21 cellular contexts compared by ENCODE assay signal in genomic region chr3:105905328-105905727, GRCh38. TPM values are rescaled to one million over a fixed set of nuclear protein-coding genes. Genes with fewer than 3 reads are reported as not detected.
A peak's percentile ranks its signal among the peaks of the same experiment; 100 is the strongest.
DNase-seq lines count a peak whose midpoint lies in the region; FAIRE-seq and TF ChIP-seq lines count a peak whose summit lies in the region.
"Had no signal": no experiment of that assay in that cellular context is flagged by ENCODE, and none has a peak within 500 bp of the region (broad histone marks: within the 10 kb centered on the region; RNA-seq: fewer than 3 reads in every experiment).

No MANE protein-coding gene starts in this region.

- H3K4me1 Mint-ChIP-seq in astrocyte (ENCODE audit: low read depth, unreplicated experiment) = peaks cover 14% of the 10 kb centered on the region
- H3K4me1 Mint-ChIP-seq: H9 had no signal

- no peaks in the 10 kb centered on the region for H3K36me3 Mint-ChIP-seq in astrocyte (ENCODE audit: low read depth, unreplicated experiment)
- H3K36me3 Mint-ChIP-seq: CD4-positive, alpha-beta memory T cell had no signal

- H3K4me3 Mint-ChIP-seq in astrocyte (ENCODE audit: unreplicated experiment) = no peak overlapping the region
- H3K4me3 Mint-ChIP-seq: CD4-positive, alpha-beta memory T cell; H9 had no signal

- TF ChIP-seq CTCF in astrocyte (IDR thresholded peaks at IDR 0.05; ENCODE audit: insufficient read depth, low read depth, low read length) (no peak), fibroblast of the aortic adventitia (IDR thresholded peaks at IDR 0.05; ENCODE audit: insufficient read depth, low read length) (no peak), tibial artery (IDR thresholded peaks at IDR 0.05) (no peak), tibial nerve (IDR thresholded peaks at IDR 0.05) (no peak)

- H2AFZ ChIP-seq in astrocyte (ENCODE audit: low read depth, low read length) = no peak overlapping the region

- H3K36me3 ChIP-seq in astrocyte (ENCODE audit: insufficient read depth, low read length) (no peaks in the 10 kb centered on the region), tibial artery (no peaks in the 10 kb centered on the region), tibial nerve (no peaks in the 10 kb centered on the region)
- H3K36me3 ChIP-seq: BLaER1 treated with 17β-estradiol and CSF1 and Interleukin-3, amounts not matched to agents 10 nM and 100 nM; Peyer's patch; SJCRH30 had no signal

- TF ChIP-seq EP300 in tibial nerve (IDR thresholded peaks at IDR 0.05) = no peak

- TF ChIP-seq POLR2A in tibial nerve (IDR thresholded peaks at IDR 0.05) = no peak

- no peak overlapping the region for H3K27ac Mint-ChIP-seq in astrocyte (ENCODE audit: unreplicated experiment)
- H3K27ac Mint-ChIP-seq: CD4-positive, alpha-beta memory T cell; H9 had no signal

- DNase-seq in M059J (ENCODE audit: low read depth) = peak; percentile 5
- peak; percentile 16 for DNase-seq in astrocyte (ENCODE audit: low read depth)
- peak; percentile 13 for DNase-seq in fibroblast of the aortic adventitia (ENCODE audit: low read depth)
- DNase-seq in tibial artery = no peak
- DNase-seq in tibial nerve (ENCODE audit: low spot score in 2 of 2) = no peak
- DNase-seq in NAMALWA (ENCODE audit: low spot score) = no peak
- DNase-seq in Kasumi-1 (lab: John Stamatoyannopoulos, UW) = no peak
- DNase-seq in substantia nigra (lab: John Stamatoyannopoulos, UW) = no peak
- DNase-seq: ACHN; Caco-2; CD4-positive, alpha-beta memory T cell; GF-D8; H9; NCI-H1105 treated with DMSO at 0.1 percent for 48 hours; NCI-H2029 treated with DMSO at 0.1 percent for 48 hours; NCI-H524 treated with DMSO at 0.1 percent for 48 hours; NCI-H82; Peyer's patch had no signal

- H3K79me2 ChIP-seq in astrocyte (ENCODE audit: insufficient read depth, low read length) = no peaks in the 10 kb centered on the region

- no peaks in the 10 kb centered on the region for H3K27me3 Mint-ChIP-seq in astrocyte (ENCODE audit: low read depth, unreplicated experiment)
- H3K27me3 Mint-ChIP-seq: CD4-positive, alpha-beta memory T cell had no signal

- no peaks in the 10 kb centered on the region for H4K20me1 ChIP-seq in astrocyte (ENCODE audit: insufficient read depth, low read length)
- H4K20me1 ChIP-seq: BLaER1 treated with 17β-estradiol and CSF1 and Interleukin-3, amounts not matched to agents 10 nM and 100 nM had no signal

- no peak overlapping the region for H3K4me3 ChIP-seq in astrocyte (ENCODE audit: insufficient read depth, low read depth, low read length)
- H3K4me3 ChIP-seq in fibroblast of the aortic adventitia (ENCODE audit: low read depth, low read length) = no peak overlapping the region
- no peak overlapping the region for H3K4me3 ChIP-seq in tibial artery
- no peak overlapping the region for H3K4me3 ChIP-seq in tibial nerve
- H3K4me3 ChIP-seq: BLaER1 treated with 17β-estradiol and CSF1 and Interleukin-3, amounts not matched to agents 10 nM and 100 nM; K562; Peyer's patch; SJCRH30 had no signal

- H3K4me2 ChIP-seq in astrocyte (ENCODE audit: low read length) = no peak overlapping the region

- WGBS in tibial nerve, 2 donors = 57 to 62% methylated on average over 1 of the region's 1 CpG

- no peak for FAIRE-seq in astrocyte (lab: Jason Lieb, UNC)
- FAIRE-seq: K562 had no signal

- no peaks in the 10 kb centered on the region for H3K9me3 Mint-ChIP-seq in astrocyte (ENCODE audit: unreplicated experiment)
- H3K9me3 Mint-ChIP-seq: H9 had no signal

- no peak overlapping the region for H3K27ac ChIP-seq in astrocyte (ENCODE audit: low read depth, low read length)
- peak overlapping the region; percentile 70 to 73 for H3K27ac ChIP-seq in tibial artery
- H3K27ac ChIP-seq in tibial nerve = peak overlapping the region in 2 of 4 donors; percentile 89 to 90
- H3K27ac ChIP-seq in substantia nigra (ENCODE audit: low read depth, low read length, poor library complexity, severe bottlenecking) = no peak overlapping the region
- H3K27ac ChIP-seq: BLaER1 treated with 17β-estradiol and CSF1 and Interleukin-3, amounts not matched to agents 10 nM and 100 nM; Peyer's patch; SJCRH30 had no signal

- H3K9me3 ChIP-seq in astrocyte (ENCODE audit: insufficient read depth, low read depth, low read length) (no peaks in the 10 kb centered on the region), tibial artery (no peaks in the 10 kb centered on the region), tibial nerve (no peaks in the 10 kb centered on the region)
- H3K9me3 ChIP-seq: BLaER1 treated with 17β-estradiol and CSF1 and Interleukin-3, amounts not matched to agents 10 nM and 100 nM; Caco-2; Peyer's patch; SJCRH30 had no signal

- H3K27me3 ChIP-seq in astrocyte (ENCODE audit: insufficient read depth, low read length) (no peaks in the 10 kb centered on the region), tibial artery (no peaks in the 10 kb centered on the region), tibial nerve (no peaks in the 10 kb centered on the region)
- H3K27me3 ChIP-seq: BLaER1 treated with 17β-estradiol and CSF1 and Interleukin-3, amounts not matched to agents 10 nM and 100 nM; Peyer's patch; SJCRH30 had no signal

- H3K4me1 ChIP-seq in astrocyte (ENCODE audit: insufficient read depth, low read length) = no peaks in the 10 kb centered on the region
- peaks cover 0 to 40% (median 20%) of the 10 kb centered on the region in 4 donors for H3K4me1 ChIP-seq in tibial artery
- H3K4me1 ChIP-seq in tibial nerve = peaks cover 0 to 34% (median 3%) of the 10 kb centered on the region in 4 donors
- H3K4me1 ChIP-seq: Caco-2, Peyer's patch had no signal

- intact Hi-C loops in tibial artery (cut with DNase I; ENCODE audit: low total_unique reads) = loop anchor here (5.0 kb wide), 1 partner anchor 38 kb away; the partner anchor contains the start of gene CBLB

- no peak overlapping the region for H3K9ac ChIP-seq in astrocyte (ENCODE audit: low read length)
- H3K9ac ChIP-seq: BLaER1 treated with 17β-estradiol and CSF1 and Interleukin-3, amounts not matched to agents 10 nM and 100 nM had no signal

RNA-seq across cellular contexts. Expression of gene CBLB, which starts 36.5 kb away (rescaled TPM):
- 11.0 and 11.4 TPM in 2 replicates for total RNA-seq in M059J (2014; rRNA removed; shearing (Covaris generic))
- total RNA-seq in astrocyte (45.9 and 48.0 TPM in 2 replicates), fibroblast of the aortic adventitia (ENCODE audit: low replicate concordance) (63.9 and 70.3 TPM in 2 replicates), tibial nerve (100 to 1,000 TPM; 154 to 177 (median 169) TPM)

Comparison
In these comparisons a context has a peak if more than half of its experiments do, and no peak if none do; other contexts are left out.
1. DNase-seq: peak in M059J (single experiment), astrocyte (single experiment) and fibroblast of the aortic adventitia (single experiment); none in tibial artery (0 of 2), tibial nerve (0 of 2), NAMALWA (single experiment), Kasumi-1 (0 of 2) and substantia nigra (0 of 49).
2. H3K27ac ChIP-seq: peak in tibial artery (2 of 2); none in astrocyte (single experiment) and substantia nigra (single experiment).